Comparison of ENCODE assay signal across 31 cellular contexts in genomic region chr14:95125156-95125555, GRCh38. TPM values are rescaled to one million over a fixed set of nuclear protein-coding genes. Genes with fewer than 3 reads are reported as not detected.
DNase-seq lines count a peak whose midpoint lies in the region; ATAC-seq, FAIRE-seq and TF ChIP-seq lines count a peak whose summit lies in the region.
"Had no signal": no experiment of that assay in that cellular context is flagged by ENCODE, and none has a peak within 500 bp of the region (broad histone marks: within the 10 kb centered on the region; RNA-seq: fewer than 3 reads in every experiment).

No MANE protein-coding gene starts in this region.

- H3K27me3 ChIP-seq in H1 (replicated peaks in 1 of 4; ENCODE audit: control insufficient read depth in 3 of 4, extremely low read depth in 1 of 4, insufficient read depth in 3 of 4, low read length in 3 of 4) = no peaks in the 10 kb centered on the region
- no peaks in the 10 kb centered on the region for H3K27me3 ChIP-seq in neural progenitor cell
- no peaks in the 10 kb centered on the region for H3K27me3 ChIP-seq in A673 (replicated peaks; ENCODE audit: insufficient read depth, low read depth, low read length, poor library complexity)
- H3K27me3 ChIP-seq: adrenal gland, BLaER1, brain microvascular endothelial cell, esophagus muscularis mucosa had no signal

- H3K27ac ChIP-seq in H1 (ENCODE audit: low read depth, low read length) (0 out of 2 replicates have a peak overlapping the region, but pooled peaks have one; percentile 18), neural progenitor cell (peak overlapping the region; percentile 73), A673 (ENCODE audit: low read depth, low read length, poor library complexity, severe bottlenecking) (no peak overlapping the region)
- H3K27ac ChIP-seq: adrenal gland, BLaER1, brain microvascular endothelial cell, esophagus muscularis mucosa, lower lobe of right lung, RWPE1 had no signal

- H3K9me3 ChIP-seq in H1 (ENCODE audit: insufficient read depth in 2 of 2, low read depth in 1 of 2, low read length in 1 of 2) (no peaks in the 10 kb centered on the region), neural progenitor cell (ENCODE audit: low read depth) (no peaks in the 10 kb centered on the region), A673 (ENCODE audit: low read depth, low read length, poor library complexity, severe bottlenecking) (no peaks in the 10 kb centered on the region)
- H3K9me3 ChIP-seq: adrenal gland, BLaER1, Caco-2, esophagus muscularis mucosa, lower lobe of right lung had no signal

- H2AK5ac ChIP-seq in H1 (ENCODE audit: low read depth, low read length) = no peak overlapping the region

- TF ChIP-seq POLR2A in H1 (IDR thresholded peaks at IDR 0.05; ENCODE audit: control extremely low read depth in 1 of 2, low read depth in 2 of 2, low read length in 2 of 2) = no peak

- H3K4me2 ChIP-seq in H1 (ENCODE audit: insufficient read depth in 1 of 2, low read depth in 2 of 2, low read length in 2 of 2) (no peak overlapping the region), neural progenitor cell (no peak overlapping the region)
- H3K4me2 ChIP-seq: BLaER1 had no signal

- H3K9me3 Mint-ChIP-seq in CD14-positive monocyte (peaks cover 0 to 2% (median 0%) of the 10 kb centered on the region in 7 donors), neural progenitor cell (no peaks in the 10 kb centered on the region)
- no peaks in the 10 kb centered on the region for H3K9me3 Mint-ChIP-seq in activated naive CD4-positive, alpha-beta T cell treated with anti-CD3 and anti-CD28 coated beads for 36 hours
- H3K9me3 Mint-ChIP-seq: activated B cell treated with CpG ODN at 0.5 μM for 24 hours; stimulated activated naive B cell treated with anti-CD40 and anti-IgM and Interleukin-4, amounts not matched to agents 10 μg/mL and 1 μg/mL and 100 μg/mL, for 72 hours had no signal

- H2BK12ac ChIP-seq in H1 (ENCODE audit: low read depth, low read length) = no peak overlapping the region

- peaks cover 15% of the 10 kb centered on the region for H3F3A ChIP-seq in neural progenitor cell (ENCODE audit: low read depth)

- H3K79me1 ChIP-seq in H1 (ENCODE audit: low read depth, low read length) = no peaks in the 10 kb centered on the region

- CTCF ChIA-PET in H1 (lab: Charles Lee; ENCODE audit: partially characterized antibody) = interaction anchor here (0.9 to 1.1 kb wide), 2 partner anchors 22 to 305 kb away, joined by 3 read pairs; no protein-coding TSS in a partner anchor
- CTCF ChIA-PET in activated naive CD4-positive, alpha-beta T cell treated with anti-CD3 and anti-CD28 coated beads for 36 hours (lab: Charles Lee) = no interaction called here
- CTCF ChIA-PET in A673 (lab: Charles Lee) = no interaction called here

- no peak overlapping the region for H4K8ac ChIP-seq in H1 (ENCODE audit: extremely low read depth, insufficient read depth, low read length)

- H3K23ac ChIP-seq in H1 (ENCODE audit: insufficient read length) = no peak overlapping the region

- 66% methylated on average over 4 of the region's 4 CpGs; no CpG with 5 or more reads in 1 of the 2 experiments for WGBS in H1 (ENCODE audit: extremely low coverage in 1 of 2, insufficient coverage in 1 of 2, insufficient read length in 1 of 2, insufficient replicate concordance in 2 of 2, low coverage in 1 of 2, low lambda C conversion rate in 2 of 2, missing lambda C conversion rate in 1 of 2), 2 experiments

- TF ChIP-seq EP300 in H1 (IDR thresholded peaks at IDR 0.05; ENCODE audit: borderline replicate concordance in 1 of 2, low read depth in 2 of 2, low read length in 2 of 2) = no peak

- H3K36me3 ChIP-seq in H1 (ENCODE audit: control insufficient read depth in 2 of 4, insufficient read depth in 4 of 4, low read length in 3 of 4) (peaks cover 0 to 18% (median 3%) of the 10 kb centered on the region in 4 experiments; a peak in 6 of 8 replicates), neural progenitor cell (no peaks in the 10 kb centered on the region), A673 (ENCODE audit: insufficient read depth, low read length, poor library complexity, severe bottlenecking) (peaks cover 25% of the 10 kb centered on the region)

- peak overlapping the region in 4 of 7 donors; percentile 5 to 58 (median 32) for H3K27ac Mint-ChIP-seq in CD14-positive monocyte
- H3K27ac Mint-ChIP-seq in neural progenitor cell = peak overlapping the region; percentile 76
- no peak overlapping the region for H3K27ac Mint-ChIP-seq in activated naive CD4-positive, alpha-beta T cell treated with anti-CD3 and anti-CD28 coated beads for 36 hours
- H3K27ac Mint-ChIP-seq: activated B cell treated with CpG ODN at 0.5 μM for 24 hours; stimulated activated naive B cell treated with anti-CD40 and anti-IgM and Interleukin-4, amounts not matched to agents 10 μg/mL and 1 μg/mL and 100 μg/mL, for 72 hours had no signal

- no peak for TF ChIP-seq CTCF in CD14-positive monocyte (IDR thresholded peaks at IDR 0.05)
- TF ChIP-seq CTCF in H1 (IDR thresholded peaks at IDR 0.05; ENCODE audit: control extremely low read depth in 1 of 3, insufficient read depth in 1 of 3, low read depth in 1 of 3, low read length in 3 of 3) = no peak
- no peak for TF ChIP-seq CTCF in neural progenitor cell (IDR thresholded peaks at IDR 0.05)
- no peak for TF ChIP-seq CTCF in A673 (conservative IDR thresholded peaks at IDR 0.05; ENCODE audit: low read depth, low read length)

- H2BK120ac ChIP-seq in H1 (replicated peaks; ENCODE audit: low read depth, low read length) = no peak overlapping the region

- no peak for FAIRE-seq in H1 (lab: Jason Lieb, UNC)
- FAIRE-seq: colon, islet of Langerhans had no signal

- POLR2A ChIA-PET in H1 (lab: Charles Lee; ENCODE audit: partially characterized antibody) = interaction anchor here (0.6 to 1.4 kb wide), 3 partner anchors 8 to 316 kb away, joined by 3 to 4 read pairs (median 3); partner anchors contain the start of gene DICER1
- POLR2A ChIA-PET in A673 (lab: Charles Lee; ENCODE audit: low non-redundant PET) = no interaction called here

- no peaks in the 10 kb centered on the region for H3K4me1 Mint-ChIP-seq in CD14-positive monocyte
- H3K4me1 Mint-ChIP-seq in neural progenitor cell = peaks cover 56% of the 10 kb centered on the region
- H3K4me1 Mint-ChIP-seq in activated naive CD4-positive, alpha-beta T cell treated with anti-CD3 and anti-CD28 coated beads for 36 hours (ENCODE audit: low read depth) = peaks cover 22% of the 10 kb centered on the region

- BruUV-seq in A673 (replicated peaks; lab: Mats Ljungman, UMichigan) = no TSS peak

- no peak overlapping the region for H4K5ac ChIP-seq in H1 (ENCODE audit: insufficient read length, low read depth, low read length)

- no peak overlapping the region for H2BK20ac ChIP-seq in H1 (ENCODE audit: low read length)

- no peaks in the 10 kb centered on the region; a peak in 1 of 4 replicates for H3K79me2 ChIP-seq in H1 (ENCODE audit: control insufficient read depth in 1 of 2, insufficient read depth in 2 of 2, low read length in 2 of 2)
- peaks cover 6% of the 10 kb centered on the region for H3K79me2 ChIP-seq in neural progenitor cell (ENCODE audit: low read depth)

- H2BK5ac ChIP-seq in H1 (ENCODE audit: low read depth, low read length) = no peak overlapping the region

- no peak overlapping the region for H3K4me3 ChIP-seq in H1 (ENCODE audit: extremely low read depth in 1 of 4, insufficient read depth in 2 of 4, low read depth in 3 of 4, low read length in 4 of 4)
- no peak overlapping the region for H3K4me3 ChIP-seq in neural progenitor cell
- H3K4me3 ChIP-seq in A673 (ENCODE audit: low read depth, low read length, poor library complexity, severe bottlenecking) = no peak overlapping the region
- H3K4me3 ChIP-seq: adrenal gland, BLaER1, esophagus muscularis mucosa, lower lobe of right lung had no signal

- TF ChIP-seq RAD21 in H1 (IDR thresholded peaks at IDR 0.05 in 1 of 2, conservative IDR thresholded peaks at IDR 0.05 in 1 of 2; ENCODE audit: low read depth in 2 of 2, low read length in 2 of 2) = no peak

- peaks cover 70 to 80% of the 10 kb centered on the region in 2 donors for H3K36me3 Mint-ChIP-seq in CD14-positive monocyte
- H3K36me3 Mint-ChIP-seq in neural progenitor cell = peaks cover 36% of the 10 kb centered on the region
- peaks cover 48% of the 10 kb centered on the region for H3K36me3 Mint-ChIP-seq in activated naive CD4-positive, alpha-beta T cell treated with anti-CD3 and anti-CD28 coated beads for 36 hours (ENCODE audit: low read depth)

- no peak for ATAC-seq in HG03175 (IDR thresholded peaks at IDR 0.05; ENCODE audit: unreplicated experiment)
- ATAC-seq: lower lobe of right lung; stimulated activated naive B cell treated with anti-CD40 and anti-IgM and Interleukin-4, amounts not matched to agents 10 μg/mL and 1 μg/mL and 100 μg/mL, for 72 hours had no signal

- H3K18ac ChIP-seq in H1 (ENCODE audit: extremely low read depth, low read length) = no peak overlapping the region

- H3K14ac ChIP-seq in H1 (ENCODE audit: insufficient read length) = no peak overlapping the region

- H3K9ac ChIP-seq in H1 (replicated peaks in 1 of 4; ENCODE audit: extremely low read depth in 1 of 4, low read depth in 3 of 4, low read length in 3 of 4) (no peak overlapping the region), neural progenitor cell (no peak overlapping the region)
- H3K9ac ChIP-seq: BLaER1 had no signal

- no peak overlapping the region for H2BK15ac ChIP-seq in H1 (ENCODE audit: low read length)

- no peak for DNase-seq in CD14-positive monocyte (ENCODE audit: low spot score)
- peak; percentile 36 for DNase-seq in LHCN-M2 (ENCODE audit: low read depth)
- DNase-seq in H1 (ENCODE audit: low read depth in 1 of 2, low spot score in 2 of 2) = no peak
- no peak for DNase-seq in neural progenitor cell (ENCODE audit: low spot score)
- no peak for DNase-seq in NCI-H1105 (lab: John Stamatoyannopoulos, UW)
- no peak for DNase-seq in activated naive CD4-positive, alpha-beta T cell treated with anti-CD3 and anti-CD28 coated beads for 36 hours
- no peak for DNase-seq in A673 (ENCODE audit: low spot score)
- DNase-seq: activated B cell treated with CpG ODN at 0.5 μM for 24 hours; activated CD4-positive, alpha-beta T cell treated with anti-CD3 and anti-CD28 coated beads, Interleukin-2, amount 50 U/mL, for 4 hours; activated gamma-delta T cell; adrenal gland; brain microvascular endothelial cell; Caco-2; DMS79; foreskin melanocyte; GF-D8; hippocampal formation; lower lobe of right lung; NCI-H1048; NCI-H187; NCI-H748 treated with DMSO at 0.1 percent for 48 hours; nucleus accumbens; stimulated activated CD4-positive, alpha-beta T cell treated with anti-CD3 and anti-CD28 coated beads, Interleukin-2, amount 100 ng/mL, for 48 hours; stimulated activated naive B cell treated with anti-CD40 and anti-IgM and Interleukin-4, amounts not matched to agents 10 μg/mL and 1 μg/mL and 100 μg/mL, for 72 hours; T-helper 9 cell had no signal

- H4K91ac ChIP-seq in H1 (replicated peaks; ENCODE audit: insufficient read length, low read length) = no peak overlapping the region

- H3K56ac ChIP-seq in H1 (replicated peaks; ENCODE audit: insufficient read length, low read depth, low read length) = no peak overlapping the region

- no peak overlapping the region for H3K4ac ChIP-seq in H1 (replicated peaks; ENCODE audit: insufficient read length, low read depth, low read length)

- intact Hi-C loops in CD14-positive monocyte (cut with micrococcal nuclease) (no loop called here), A673 (cut with micrococcal nuclease; ENCODE audit: unreplicated experiment) (no loop called here)
- intact Hi-C loops in activated naive CD4-positive, alpha-beta T cell treated with anti-CD3 and anti-CD28 coated beads for 36 hours (cut with micrococcal nuclease) = no loop called here

- no peak overlapping the region for H2AFZ ChIP-seq in H1 (ENCODE audit: low read length)
- no peak overlapping the region for H2AFZ ChIP-seq in neural progenitor cell (replicated peaks)

- H3K4me1 ChIP-seq in H1 (replicated peaks in 1 of 4; ENCODE audit: control insufficient read depth in 3 of 4, insufficient read depth in 4 of 4, low read length in 3 of 4) (peaks cover 0 to 6% (median 5%) of the 10 kb centered on the region in 4 experiments; a peak in 6 of 7 replicates), neural progenitor cell (peaks cover 36% of the 10 kb centered on the region), A673 (ENCODE audit: insufficient read depth, low read length, poor library complexity, severe bottlenecking) (peaks cover 44% of the 10 kb centered on the region)
- H3K4me1 ChIP-seq: Caco-2 had no signal

- H3K23me2 ChIP-seq in H1 (ENCODE audit: low read depth, low read length) = no peaks in the 10 kb centered on the region

- H4K20me1 ChIP-seq in H1 (replicated peaks in 1 of 2; ENCODE audit: control insufficient read depth in 1 of 2, insufficient read depth in 2 of 2, low read length in 2 of 2) (no peaks in the 10 kb centered on the region), neural progenitor cell (ENCODE audit: low read depth) (peaks cover 12% of the 10 kb centered on the region)

- peaks cover 0 to 2% (median 0%) of the 10 kb centered on the region in 3 donors for H3K27me3 Mint-ChIP-seq in CD14-positive monocyte (ENCODE audit: low read depth in 3 of 3)
- peaks cover 2% of the 10 kb centered on the region for H3K27me3 Mint-ChIP-seq in neural progenitor cell (ENCODE audit: insufficient read depth, low read depth)
- H3K27me3 Mint-ChIP-seq in activated naive CD4-positive, alpha-beta T cell treated with anti-CD3 and anti-CD28 coated beads for 36 hours (ENCODE audit: low read depth) = no peaks in the 10 kb centered on the region
- H3K27me3 Mint-ChIP-seq: activated B cell treated with CpG ODN at 0.5 μM for 24 hours; stimulated activated naive B cell treated with anti-CD40 and anti-IgM and Interleukin-4, amounts not matched to agents 10 μg/mL and 1 μg/mL and 100 μg/mL, for 72 hours had no signal

- H3K4me3 Mint-ChIP-seq in CD14-positive monocyte (no peak overlapping the region), neural progenitor cell (no peak overlapping the region)
- H3K4me3 Mint-ChIP-seq in activated naive CD4-positive, alpha-beta T cell treated with anti-CD3 and anti-CD28 coated beads for 36 hours = no peak overlapping the region
- H3K4me3 Mint-ChIP-seq: activated B cell treated with CpG ODN at 0.5 μM for 24 hours; stimulated activated naive B cell treated with anti-CD40 and anti-IgM and Interleukin-4, amounts not matched to agents 10 μg/mL and 1 μg/mL and 100 μg/mL, for 72 hours had no signal

RNA-seq across cellular contexts. Expression of gene DICER1, which starts 32.2 kb away (rescaled TPM):
- polyA plus RNA-seq in CD14-positive monocyte (10 to 100 TPM; 26.5 to 38.4 TPM), H1 (2011; rRNA removed) (8.1 and 11.9 TPM in 2 replicates)
- total RNA-seq in LHCN-M2 (2014; rRNA removed) (21.5 and 38.8 TPM in 2 replicates), neural progenitor cell (ENCODE audit: low replicate concordance) (56.7 and 70.0 TPM in 2 replicates), A673 (2021) (57.1 and 62.6 TPM in 2 replicates)
- polyA plus RNA-seq in LHCN-M2 (2012) = 7.1 TPM
- 60.2 and 61.8 TPM in 2 replicates for total RNA-seq in H1 (2021; fragmentation: NEBNext Ultra II Directional; extraction: Animal tissue kit (Norgen Biotek cat#: 25700))
- polyA plus RNA-seq in H1 (2011; cell fraction: cytosol; rRNA removed) = 15.2 TPM
- 33.2 TPM for polyA plus RNA-seq in H1 (2011; cell fraction: nucleus; rRNA removed)
- 18.4 to 26.5 TPM (median 24.5 TPM) in 4 replicates for polyA plus RNA-seq in H1 (2012, experiment 1 of 2)
- polyA plus RNA-seq in H1 (2012, experiment 2 of 2) = 1.2 TPM
- 64.6 TPM for polyA plus RNA-seq in H1 (2013, experiment 1 of 2)
- polyA plus RNA-seq in H1 (2013, experiment 2 of 2) = 66.0 TPM
- polyA minus RNA-seq in H1 (2011; rRNA and poly(A)+ RNA removed) = 93.2 and 119 TPM in 2 replicates
- 46.0 TPM for polyA minus RNA-seq in H1 (2011; cell fraction: cytosol; rRNA and poly(A)+ RNA removed)
- polyA minus RNA-seq in H1 (2011; cell fraction: nucleus; rRNA and poly(A)+ RNA removed) = 149 TPM
- total RNA-seq in activated naive CD4-positive, alpha-beta T cell treated with anti-CD3 and anti-CD28 coated beads for 36 hours = 10 to 100 TPM; 38.1 to 42.3 TPM
